Comparison of ENCODE assay signal across 1 cellular context in genomic region chr2:127735044-127735443, GRCh38.
TF ChIP-seq lines count a peak whose summit lies in the region.

No MANE protein-coding gene starts in this region.

TF ChIP-seq in GM23338, 12 proteins besides CTCF, POLR2A, EP300 and RAD21 (continued from another document):
- TF ChIP-seq, protein P1, sequence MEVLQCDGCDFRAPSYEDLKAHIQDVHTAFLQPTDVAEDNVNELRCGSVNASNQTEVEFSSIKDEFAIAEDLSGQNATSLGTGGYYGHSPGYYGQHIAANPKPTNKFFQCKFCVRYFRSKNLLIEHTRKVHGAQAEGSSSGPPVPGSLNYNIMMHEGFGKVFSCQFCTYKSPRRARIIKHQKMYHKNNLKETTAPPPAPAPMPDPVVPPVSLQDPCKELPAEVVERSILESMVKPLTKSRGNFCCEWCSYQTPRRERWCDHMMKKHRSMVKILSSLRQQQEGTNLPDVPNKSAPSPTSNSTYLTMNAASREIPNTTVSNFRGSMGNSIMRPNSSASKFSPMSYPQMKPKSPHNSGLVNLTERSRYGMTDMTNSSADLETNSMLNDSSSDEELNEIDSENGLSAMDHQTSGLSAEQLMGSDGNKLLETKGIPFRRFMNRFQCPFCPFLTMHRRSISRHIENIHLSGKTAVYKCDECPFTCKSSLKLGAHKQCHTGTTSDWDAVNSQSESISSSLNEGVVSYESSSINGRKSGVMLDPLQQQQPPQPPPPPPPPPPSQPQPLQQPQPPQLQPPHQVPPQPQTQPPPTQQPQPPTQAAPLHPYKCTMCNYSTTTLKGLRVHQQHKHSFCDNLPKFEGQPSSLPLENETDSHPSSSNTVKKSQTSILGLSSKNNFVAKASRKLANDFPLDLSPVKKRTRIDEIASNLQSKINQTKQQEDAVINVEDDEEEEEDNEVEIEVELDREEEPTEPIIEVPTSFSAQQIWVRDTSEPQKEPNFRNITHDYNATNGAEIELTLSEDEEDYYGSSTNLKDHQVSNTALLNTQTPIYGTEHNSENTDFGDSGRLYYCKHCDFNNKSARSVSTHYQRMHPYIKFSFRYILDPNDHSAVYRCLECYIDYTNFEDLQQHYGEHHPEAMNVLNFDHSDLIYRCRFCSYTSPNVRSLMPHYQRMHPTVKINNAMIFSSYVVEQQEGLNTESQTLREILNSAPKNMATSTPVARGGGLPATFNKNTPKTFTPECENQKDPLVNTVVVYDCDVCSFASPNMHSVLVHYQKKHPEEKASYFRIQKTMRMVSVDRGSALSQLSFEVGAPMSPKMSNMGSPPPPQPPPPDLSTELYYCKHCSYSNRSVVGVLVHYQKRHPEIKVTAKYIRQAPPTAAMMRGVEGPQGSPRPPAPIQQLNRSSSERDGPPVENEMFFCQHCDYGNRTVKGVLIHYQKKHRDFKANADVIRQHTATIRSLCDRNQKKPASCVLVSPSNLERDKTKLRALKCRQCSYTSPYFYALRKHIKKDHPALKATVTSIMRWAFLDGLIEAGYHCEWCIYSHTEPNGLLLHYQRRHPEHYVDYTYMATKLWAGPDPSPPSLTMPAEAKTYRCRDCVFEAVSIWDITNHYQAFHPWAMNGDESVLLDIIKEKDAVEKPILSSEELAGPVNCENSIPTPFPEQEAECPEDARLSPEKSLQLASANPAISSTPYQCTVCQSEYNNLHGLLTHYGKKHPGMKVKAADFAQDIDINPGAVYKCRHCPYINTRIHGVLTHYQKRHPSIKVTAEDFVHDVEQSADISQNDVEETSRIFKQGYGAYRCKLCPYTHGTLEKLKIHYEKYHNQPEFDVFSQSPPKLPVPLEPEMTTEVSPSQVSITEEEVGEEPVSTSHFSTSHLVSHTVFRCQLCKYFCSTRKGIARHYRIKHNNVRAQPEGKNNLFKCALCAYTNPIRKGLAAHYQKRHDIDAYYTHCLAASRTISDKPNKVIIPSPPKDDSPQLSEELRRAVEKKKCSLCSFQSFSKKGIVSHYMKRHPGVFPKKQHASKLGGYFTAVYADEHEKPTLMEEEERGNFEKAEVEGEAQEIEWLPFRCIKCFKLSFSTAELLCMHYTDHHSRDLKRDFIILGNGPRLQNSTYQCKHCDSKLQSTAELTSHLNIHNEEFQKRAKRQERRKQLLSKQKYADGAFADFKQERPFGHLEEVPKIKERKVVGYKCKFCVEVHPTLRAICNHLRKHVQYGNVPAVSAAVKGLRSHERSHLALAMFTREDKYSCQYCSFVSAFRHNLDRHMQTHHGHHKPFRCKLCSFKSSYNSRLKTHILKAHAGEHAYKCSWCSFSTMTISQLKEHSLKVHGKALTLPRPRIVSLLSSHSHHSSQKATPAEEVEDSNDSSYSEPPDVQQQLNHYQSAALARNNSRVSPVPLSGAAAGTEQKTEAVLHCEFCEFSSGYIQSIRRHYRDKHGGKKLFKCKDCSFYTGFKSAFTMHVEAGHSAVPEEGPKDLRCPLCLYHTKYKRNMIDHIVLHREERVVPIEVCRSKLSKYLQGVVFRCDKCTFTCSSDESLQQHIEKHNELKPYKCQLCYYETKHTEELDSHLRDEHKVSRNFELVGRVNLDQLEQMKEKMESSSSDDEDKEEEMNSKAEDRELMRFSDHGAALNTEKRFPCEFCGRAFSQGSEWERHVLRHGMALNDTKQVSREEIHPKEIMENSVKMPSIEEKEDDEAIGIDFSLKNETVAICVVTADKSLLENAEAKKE (CRISPR knock-in tag; IDR thresholded peaks at IDR 0.05) = no peak
- no peak for TF ChIP-seq ETS1 (IDR thresholded peaks at IDR 0.05)
- TF ChIP-seq, protein P2, sequence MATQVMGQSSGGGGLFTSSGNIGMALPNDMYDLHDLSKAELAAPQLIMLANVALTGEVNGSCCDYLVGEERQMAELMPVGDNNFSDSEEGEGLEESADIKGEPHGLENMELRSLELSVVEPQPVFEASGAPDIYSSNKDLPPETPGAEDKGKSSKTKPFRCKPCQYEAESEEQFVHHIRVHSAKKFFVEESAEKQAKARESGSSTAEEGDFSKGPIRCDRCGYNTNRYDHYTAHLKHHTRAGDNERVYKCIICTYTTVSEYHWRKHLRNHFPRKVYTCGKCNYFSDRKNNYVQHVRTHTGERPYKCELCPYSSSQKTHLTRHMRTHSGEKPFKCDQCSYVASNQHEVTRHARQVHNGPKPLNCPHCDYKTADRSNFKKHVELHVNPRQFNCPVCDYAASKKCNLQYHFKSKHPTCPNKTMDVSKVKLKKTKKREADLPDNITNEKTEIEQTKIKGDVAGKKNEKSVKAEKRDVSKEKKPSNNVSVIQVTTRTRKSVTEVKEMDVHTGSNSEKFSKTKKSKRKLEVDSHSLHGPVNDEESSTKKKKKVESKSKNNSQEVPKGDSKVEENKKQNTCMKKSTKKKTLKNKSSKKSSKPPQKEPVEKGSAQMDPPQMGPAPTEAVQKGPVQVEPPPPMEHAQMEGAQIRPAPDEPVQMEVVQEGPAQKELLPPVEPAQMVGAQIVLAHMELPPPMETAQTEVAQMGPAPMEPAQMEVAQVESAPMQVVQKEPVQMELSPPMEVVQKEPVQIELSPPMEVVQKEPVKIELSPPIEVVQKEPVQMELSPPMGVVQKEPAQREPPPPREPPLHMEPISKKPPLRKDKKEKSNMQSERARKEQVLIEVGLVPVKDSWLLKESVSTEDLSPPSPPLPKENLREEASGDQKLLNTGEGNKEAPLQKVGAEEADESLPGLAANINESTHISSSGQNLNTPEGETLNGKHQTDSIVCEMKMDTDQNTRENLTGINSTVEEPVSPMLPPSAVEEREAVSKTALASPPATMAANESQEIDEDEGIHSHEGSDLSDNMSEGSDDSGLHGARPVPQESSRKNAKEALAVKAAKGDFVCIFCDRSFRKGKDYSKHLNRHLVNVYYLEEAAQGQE (IDR thresholded peaks at IDR 0.05; ENCODE audit: unreplicated experiment) = no peak
- no peak for TF ChIP-seq JUNB (IDR thresholded peaks at IDR 0.05; ENCODE audit: unreplicated experiment)
- TF ChIP-seq EZH2phosphoT487 (IDR thresholded peaks at IDR 0.05; ENCODE audit: unreplicated experiment) = no peak
- no peak for TF ChIP-seq CREB1 (CRISPR knock-in tag; IDR thresholded peaks at IDR 0.05; ENCODE audit: low read depth)
- no peak for TF ChIP-seq ZNF114 (CRISPR knock-in tag; IDR thresholded peaks at IDR 0.05)
TF ChIP-seq in GM23338: peak in this region for 0.
